Comparison of ENCODE assay signal across 21 cellular contexts in the genomic region with DNA sequence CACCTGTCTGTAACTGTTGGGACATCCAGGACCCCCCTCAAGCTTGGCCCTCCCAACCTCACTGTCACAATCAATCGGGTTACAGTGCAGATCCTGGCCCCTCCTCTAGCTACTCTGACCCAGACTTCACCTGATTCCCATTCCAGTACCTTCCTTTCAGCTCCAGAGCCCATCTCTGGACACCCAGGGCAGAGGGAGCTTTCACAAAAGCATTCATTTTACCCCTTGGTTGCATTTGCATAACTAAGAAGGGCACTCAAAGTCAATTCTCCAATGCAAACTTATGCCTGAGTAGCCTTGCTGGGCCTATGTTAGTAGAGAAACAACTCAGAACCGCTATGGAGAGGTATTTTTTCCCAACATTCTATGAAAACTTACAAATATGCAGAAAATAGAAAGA. TPM values are rescaled to one million over a fixed set of nuclear protein-coding genes. Genes with fewer than 3 reads are reported as not detected.
A peak's percentile ranks its signal among the peaks of the same experiment; 100 is the strongest.
DNase-seq lines count a peak whose midpoint lies in the region; ATAC-seq and TF ChIP-seq lines count a peak whose summit lies in the region.
"Had no signal": no experiment of that assay in that cellular context is flagged by ENCODE, and none has a peak within 500 bp of the region (broad histone marks: within the 10 kb centered on the region; RNA-seq: fewer than 3 reads in every experiment).

No MANE protein-coding gene starts in this region.

- 86 to 93% (median 89%) methylated on average over 2 of the region's 2 CpGs for WGBS in heart left ventricle, 4 donors

- no peak for ATAC-seq in activated CD8-positive, alpha-beta memory T cell treated with anti-CD3 and anti-CD28 coated beads, Interleukin-2, amount 10 ng/mL, durations not matched to agents 7 days and 5 days
- no peak for ATAC-seq in activated naive CD8-positive, alpha-beta T cell treated with anti-CD3 and anti-CD28 coated beads, Interleukin-2, amount 10 ng/mL, durations not matched to agents 7 days and 5 days (ENCODE audit: low read depth)
- no peak for ATAC-seq in HG02981 (IDR thresholded peaks at IDR 0.05; ENCODE audit: unreplicated experiment)
- ATAC-seq in heart left ventricle, result no peak
- ATAC-seq: Right ventricle myocardium inferior; stimulated activated memory B cell treated with anti-CD40 and anti-IgM and Interleukin-4, amounts not matched to agents 10 μg/mL and 1 μg/mL and 100 μg/mL, for 72 hours had no signal

- intact Hi-C loops in heart left ventricle (cut with DNase I), result no loop called here

- H3K4me1 ChIP-seq in heart left ventricle, result peaks cover 0 to 9% (median 3%) of the 10 kb centered on the region in 12 donors
- H3K4me1 ChIP-seq: tibial artery had no signal

- H3K4me3 Mint-ChIP-seq in activated CD8-positive, alpha-beta memory T cell treated with anti-CD3 and anti-CD28 coated beads, Interleukin-2, amount 10 ng/mL, durations not matched to agents 7 days and 5 days, result no peak overlapping the region
- peak overlapping the region; percentile 28 for H3K4me3 Mint-ChIP-seq in activated naive CD8-positive, alpha-beta T cell treated with anti-CD3 and anti-CD28 coated beads, Interleukin-2, amount 10 ng/mL, durations not matched to agents 7 days and 5 days
- H3K4me3 Mint-ChIP-seq in neural crest cell, result no peak overlapping the region
- H3K4me3 Mint-ChIP-seq: dendritic cell treated with granulocyte-macrophage colony-stimulating factor and Interleukin-4, amounts not matched to agents 40 ng/mL and 50 ng/mL, for 4 days; stimulated activated memory B cell treated with anti-CD40 and anti-IgM and Interleukin-4, amounts not matched to agents 10 μg/mL and 1 μg/mL and 100 μg/mL, for 72 hours had no signal

- no peak overlapping the region for H3K4me3 ChIP-seq in heart left ventricle
- H3K4me3 ChIP-seq: left ventricle myocardium inferior, tibial artery had no signal

- H3K9me3 Mint-ChIP-seq in activated CD8-positive, alpha-beta memory T cell treated with anti-CD3 and anti-CD28 coated beads, Interleukin-2, amount 10 ng/mL, durations not matched to agents 7 days and 5 days (ENCODE audit: low read depth), result no peaks in the 10 kb centered on the region
- no peaks in the 10 kb centered on the region for H3K9me3 Mint-ChIP-seq in activated naive CD8-positive, alpha-beta T cell treated with anti-CD3 and anti-CD28 coated beads, Interleukin-2, amount 10 ng/mL, durations not matched to agents 7 days and 5 days
- H3K9me3 Mint-ChIP-seq in neural crest cell, result no peaks in the 10 kb centered on the region
- H3K9me3 Mint-ChIP-seq: dendritic cell treated with granulocyte-macrophage colony-stimulating factor and Interleukin-4, amounts not matched to agents 40 ng/mL and 50 ng/mL, for 4 days had no signal

- DNase-seq in activated CD8-positive, alpha-beta memory T cell treated with anti-CD3 and anti-CD28 coated beads, Interleukin-2, amount 10 ng/mL, durations not matched to agents 7 days and 5 days, result no peak
- no peak for DNase-seq in activated CD8-positive, alpha-beta memory T cell treated with anti-CD3 and anti-CD28 coated beads, Interleukin-2, amount 50 U/mL, for 48 hours
- no peak for DNase-seq in activated naive CD8-positive, alpha-beta T cell treated with anti-CD3 and anti-CD28 coated beads, Interleukin-2, amount 10 ng/mL, durations not matched to agents 7 days and 5 days
- DNase-seq in neural crest cell (ENCODE audit: low read depth, low spot score) (no peak), heart left ventricle (no peak)
- DNase-seq in effector CD4-positive, alpha-beta T cell, result no peak
- DNase-seq: DMS79 treated with DMSO at 0.1 percent for 48 hours, erythroblast, left ventricle myocardium inferior, NCI-H2029 treated with DMSO at 0.1 percent for 48 hours, NCI-H510A treated with DMSO at 0.1 percent for 48 hours, tibial artery, WERI-Rb-1 had no signal

- no peak for TF ChIP-seq POLR2A in heart left ventricle (IDR thresholded peaks at IDR 0.05)

- H3K27me3 Mint-ChIP-seq in activated CD8-positive, alpha-beta memory T cell treated with anti-CD3 and anti-CD28 coated beads, Interleukin-2, amount 10 ng/mL, durations not matched to agents 7 days and 5 days, result no peaks in the 10 kb centered on the region
- H3K27me3 Mint-ChIP-seq in activated naive CD8-positive, alpha-beta T cell treated with anti-CD3 and anti-CD28 coated beads, Interleukin-2, amount 10 ng/mL, durations not matched to agents 7 days and 5 days, result no peaks in the 10 kb centered on the region
- no peaks in the 10 kb centered on the region for H3K27me3 Mint-ChIP-seq in neural crest cell (ENCODE audit: low read depth)
- H3K27me3 Mint-ChIP-seq: IgD-negative memory B cell; stimulated activated memory B cell treated with anti-CD40 and anti-IgM and Interleukin-4, amounts not matched to agents 10 μg/mL and 1 μg/mL and 100 μg/mL, for 72 hours had no signal

- peak overlapping the region; percentile 72 for H3K27ac Mint-ChIP-seq in activated CD8-positive, alpha-beta memory T cell treated with anti-CD3 and anti-CD28 coated beads, Interleukin-2, amount 10 ng/mL, durations not matched to agents 7 days and 5 days
- peak overlapping the region; percentile 85 for H3K27ac Mint-ChIP-seq in activated naive CD8-positive, alpha-beta T cell treated with anti-CD3 and anti-CD28 coated beads, Interleukin-2, amount 10 ng/mL, durations not matched to agents 7 days and 5 days
- peak overlapping the region; percentile 41 for H3K27ac Mint-ChIP-seq in neural crest cell (ENCODE audit: unreplicated experiment)
- H3K27ac Mint-ChIP-seq: dendritic cell treated with granulocyte-macrophage colony-stimulating factor and Interleukin-4, amounts not matched to agents 40 ng/mL and 50 ng/mL, for 4 days; stimulated activated memory B cell treated with anti-CD40 and anti-IgM and Interleukin-4, amounts not matched to agents 10 μg/mL and 1 μg/mL and 100 μg/mL, for 72 hours had no signal

- CTCF ChIA-PET in activated CD8-positive, alpha-beta memory T cell treated with anti-CD3 and anti-CD28 coated beads, Interleukin-2, amount 10 ng/mL, durations not matched to agents 7 days and 5 days (lab: Charles Lee), result no interaction called here

- peaks cover 75% of the 10 kb centered on the region for H3K4me1 Mint-ChIP-seq in activated CD8-positive, alpha-beta memory T cell treated with anti-CD3 and anti-CD28 coated beads, Interleukin-2, amount 10 ng/mL, durations not matched to agents 7 days and 5 days
- H3K4me1 Mint-ChIP-seq in activated naive CD8-positive, alpha-beta T cell treated with anti-CD3 and anti-CD28 coated beads, Interleukin-2, amount 10 ng/mL, durations not matched to agents 7 days and 5 days, result peaks cover 55% of the 10 kb centered on the region
- peaks cover 19% of the 10 kb centered on the region for H3K4me1 Mint-ChIP-seq in neural crest cell

- no peaks in the 10 kb centered on the region for H3K27me3 ChIP-seq in heart left ventricle

- H3K36me3 ChIP-seq in KOPT-K1 (ENCODE audit: insufficient read depth, low read length), result peaks cover 76% of the 10 kb centered on the region
- H3K36me3 ChIP-seq in heart left ventricle, result no peaks in the 10 kb centered on the region
- H3K36me3 ChIP-seq: left ventricle myocardium inferior, tibial artery, WERI-Rb-1 had no signal

- H3K27ac ChIP-seq in KOPT-K1 (ENCODE audit: low read depth, low read length, poor library complexity, severe bottlenecking) (peak overlapping the region; percentile 98), heart left ventricle (no peak overlapping the region)
- H3K27ac ChIP-seq: left ventricle myocardium inferior, tibial artery, WERI-Rb-1 had no signal

- no peaks in the 10 kb centered on the region for H3K9me3 ChIP-seq in KOPT-K1 (ENCODE audit: insufficient read depth, low read length, poor library complexity, severe bottlenecking)
- no peaks in the 10 kb centered on the region for H3K9me3 ChIP-seq in heart left ventricle
- H3K9me3 ChIP-seq: left ventricle myocardium inferior, tibial artery had no signal

- POLR2A ChIA-PET in activated naive CD8-positive, alpha-beta T cell treated with anti-CD3 and anti-CD28 coated beads, Interleukin-2, amount 10 ng/mL, durations not matched to agents 7 days and 5 days (lab: Charles Lee), result interaction anchor here (0.6 to 0.7 kb wide), 2 partner anchors 430 to 914 kb away, joined by 3 to 6 read pairs; no protein-coding TSS in a partner anchor

- TF ChIP-seq CTCF in neural crest cell (conservative IDR thresholded peaks at IDR 0.05), result no peak
- TF ChIP-seq CTCF in heart left ventricle (IDR thresholded peaks at IDR 0.05), result no peak

- peaks cover 70% of the 10 kb centered on the region for H3K36me3 Mint-ChIP-seq in activated CD8-positive, alpha-beta memory T cell treated with anti-CD3 and anti-CD28 coated beads, Interleukin-2, amount 10 ng/mL, durations not matched to agents 7 days and 5 days
- peaks cover 67% of the 10 kb centered on the region for H3K36me3 Mint-ChIP-seq in activated naive CD8-positive, alpha-beta T cell treated with anti-CD3 and anti-CD28 coated beads, Interleukin-2, amount 10 ng/mL, durations not matched to agents 7 days and 5 days
- H3K36me3 Mint-ChIP-seq in neural crest cell (ENCODE audit: low read depth), result no peaks in the 10 kb centered on the region
- H3K36me3 Mint-ChIP-seq: IgD-negative memory B cell; stimulated activated memory B cell treated with anti-CD40 and anti-IgM and Interleukin-4, amounts not matched to agents 10 μg/mL and 1 μg/mL and 100 μg/mL, for 72 hours had no signal

RNA-seq across cellular contexts. Expression of gene ZAP70, which starts 7.4 kb away (rescaled TPM):
- 100 to 1,000 TPM; 286 to 338 TPM for total RNA-seq in activated CD8-positive, alpha-beta memory T cell treated with anti-CD3 and anti-CD28 coated beads, Interleukin-2, amount 10 ng/mL, durations not matched to agents 7 days and 5 days
- total RNA-seq in activated naive CD8-positive, alpha-beta T cell treated with anti-CD3 and anti-CD28 coated beads, Interleukin-2, amount 10 ng/mL, durations not matched to agents 7 days and 5 days, result 100 to 1,000 TPM; 350 to 367 TPM
- total RNA-seq in neural crest cell (2.4 and 2.8 TPM in 2 replicates), heart left ventricle (10 to 100 TPM in 1 of 9 donors, 1 to 10 TPM in 2, under 1 TPM in 5, not detected in 1; 0.16 to 13.5 (median 0.87) TPM)
- under 1 TPM; 0.58 to 0.65 TPM for polyA plus RNA-seq in heart left ventricle
- total RNA-seq: A673, bronchial epithelial cell had no signal

RNA-seq across cellular contexts. Expression of gene C2orf92, which starts 51.2 kb away (rescaled TPM):
- total RNA-seq in activated CD8-positive, alpha-beta memory T cell treated with anti-CD3 and anti-CD28 coated beads, Interleukin-2, amount 10 ng/mL, durations not matched to agents 7 days and 5 days, result 1 to 10 TPM; 7.3 to 8.4 TPM
- 1 to 10 TPM; 6.9 to 8.8 TPM for total RNA-seq in activated naive CD8-positive, alpha-beta T cell treated with anti-CD3 and anti-CD28 coated beads, Interleukin-2, amount 10 ng/mL, durations not matched to agents 7 days and 5 days
- total RNA-seq in neural crest cell (10.3 and 12.5 TPM in 2 replicates), heart left ventricle (1 to 10 TPM; 1.7 to 3.9 (median 2.4) TPM)
- 10 to 100 TPM in 1 of 2 donors, under 1 TPM in 1; 0.89 to 11.0 TPM for polyA plus RNA-seq in heart left ventricle

RNA-seq across cellular contexts. Expression of gene ACTR1B, which starts 56.9 kb away (rescaled TPM):
- total RNA-seq in activated CD8-positive, alpha-beta memory T cell treated with anti-CD3 and anti-CD28 coated beads, Interleukin-2, amount 10 ng/mL, durations not matched to agents 7 days and 5 days, result 10 to 100 TPM; 87.4 to 94.3 TPM
- total RNA-seq in activated naive CD8-positive, alpha-beta T cell treated with anti-CD3 and anti-CD28 coated beads, Interleukin-2, amount 10 ng/mL, durations not matched to agents 7 days and 5 days, result 10 to 100 TPM; 96.2 to 98.7 TPM
- total RNA-seq in neural crest cell, result 62.6 and 63.4 TPM in 2 replicates
- 10 to 100 TPM; 62.1 to 84.1 (median 74.9) TPM for total RNA-seq in heart left ventricle
- 10 to 100 TPM; 48.7 to 94.9 TPM for polyA plus RNA-seq in heart left ventricle

Comparison
In these comparisons a context has a peak if more than half of its experiments do, and no peak if none do; other contexts are left out.
1. RNA of gene ZAP70, which starts 7.4 kb away (total RNA-seq): 350 to 367 TPM in activated naive CD8-positive, alpha-beta T cell treated with anti-CD3 and anti-CD28 coated beads, Interleukin-2, amount 10 ng/mL, durations not matched to agents 7 days and 5 days and 286 to 338 TPM in activated CD8-positive, alpha-beta memory T cell treated with anti-CD3 and anti-CD28 coated beads, Interleukin-2, amount 10 ng/mL, durations not matched to agents 7 days and 5 days; 2.4 to 2.8 TPM in neural crest cell and 0.16 to 13.5 TPM in heart left ventricle; every median in the first group is over 10 times any median in the second.
2. Peak in every context shown above with its lines, with median percentiles within 50 percentile points of each other: H3K27ac Mint-ChIP-seq.